In genomic region chr3:22582291-22582690, GRCh38 we compare ENCODE assay signal across 17 cellular contexts.
DNase-seq lines count a peak whose midpoint lies in the region; ATAC-seq and TF ChIP-seq lines count a peak whose summit lies in the region.
"Had no signal": no experiment of that assay in that cellular context is flagged by ENCODE, and none has a peak within 500 bp of the region (broad histone marks: within the 10 kb centered on the region; RNA-seq: fewer than 3 reads in every experiment).

No MANE protein-coding gene starts in this region.

- no peaks in the 10 kb centered on the region for H3K4me1 Mint-ChIP-seq in T-cell
- H3K4me1 Mint-ChIP-seq in chondrocyte (ENCODE audit: low read depth), result no peaks in the 10 kb centered on the region
- H3K4me1 Mint-ChIP-seq: CD4-positive, alpha-beta memory T cell had no signal

- H3K4me2 ChIP-seq in mammary epithelial cell (ENCODE audit: insufficient read depth, low read depth, low read length) (no peak overlapping the region), SK-N-SH (no peak overlapping the region)

- H3K27ac ChIP-seq in mammary epithelial cell (ENCODE audit: insufficient read depth, low read depth, low read length) (no peak overlapping the region), breast epithelium (no peak overlapping the region), SK-N-SH (ENCODE audit: low read depth in 2 of 2, low read length in 1 of 2) (no peak overlapping the region)

- no peaks in the 10 kb centered on the region for H3K79me2 ChIP-seq in mammary epithelial cell (ENCODE audit: insufficient read depth, low read length)
- H3K79me2 ChIP-seq in SK-N-SH (ENCODE audit: insufficient read depth), result no peaks in the 10 kb centered on the region

- H3K9me2 ChIP-seq in SK-N-SH, result no peaks in the 10 kb centered on the region

- DNase-seq in mammary epithelial cell, result peak; percentile 20
- no peak for DNase-seq in breast epithelium (ENCODE audit: low spot score in 2 of 2)
- no peak for DNase-seq in SK-N-SH
- DNase-seq in midbrain (lab: John Stamatoyannopoulos, UW), result peak; percentile 23
- no peak for DNase-seq in T-cell
- no peak for DNase-seq in chondrocyte (ENCODE audit: low spot score)
- DNase-seq in DMS53 treated with DMSO at 0.1 percent for 48 hours (lab: John Stamatoyannopoulos, UW; ENCODE audit: unreplicated experiment), result no peak
- DNase-seq: CD4-positive, alpha-beta memory T cell; GDM1; H7; HFFc6; KG1; NCI-H1417 treated with DMSO at 0.1 percent for 48 hours; NCI-H187 treated with DMSO at 0.1 percent for 48 hours; OCI-M1; SHP77 treated with DMSO at 0.1 percent for 48 hours had no signal

- POLR2A ChIA-PET in SK-N-SH (lab: Yijun Ruan, JAX), result no interaction called here
- POLR2A ChIA-PET in T-cell (lab: Charles Lee), result no interaction called here

- no peak for TF ChIP-seq EP300 in SK-N-SH (IDR thresholded peaks at IDR 0.05; ENCODE audit: borderline replicate concordance in 1 of 2, low read depth in 1 of 2, low read length in 1 of 2)

- no peak overlapping the region for H3K4me3 Mint-ChIP-seq in T-cell
- H3K4me3 Mint-ChIP-seq in chondrocyte (ENCODE audit: unreplicated experiment), result no peak overlapping the region
- H3K4me3 Mint-ChIP-seq: CD4-positive, alpha-beta memory T cell; HFFc6 had no signal

- H3K4me3 ChIP-seq in mammary epithelial cell (replicated peaks in 1 of 3; ENCODE audit: insufficient read depth in 1 of 3, low read depth in 2 of 3, low read length in 3 of 3) (no peak overlapping the region), breast epithelium (no peak overlapping the region), SK-N-SH (ENCODE audit: low read depth in 2 of 2, low read length in 1 of 2) (no peak overlapping the region)

- CTCF ChIA-PET in mammary epithelial cell (lab: Charles Lee; ENCODE audit: low non-redundant PET) (no interaction called here), SK-N-SH (lab: Yijun Ruan, JAX) (no interaction called here), T-cell (lab: Charles Lee) (no interaction called here)

- H3K9me3 ChIP-seq in mammary epithelial cell (replicated peaks; ENCODE audit: insufficient read depth, low read length), result no peaks in the 10 kb centered on the region
- H3K9me3 ChIP-seq in breast epithelium, result no peaks in the 10 kb centered on the region
- H3K9me3 ChIP-seq in SK-N-SH, result no peaks in the 10 kb centered on the region

- H2AFZ ChIP-seq in mammary epithelial cell (ENCODE audit: low read depth, low read length) (no peak overlapping the region), SK-N-SH (ENCODE audit: low read depth) (no peak overlapping the region)

- in situ Hi-C loops in mammary epithelial cell (cut with MboI; ENCODE audit: low sequenced_read_pairs in 2 of 2), result no loop called here

- H3K36me3 ChIP-seq in mammary epithelial cell (ENCODE audit: insufficient read depth, low read length), result no peaks in the 10 kb centered on the region
- no peaks in the 10 kb centered on the region for H3K36me3 ChIP-seq in breast epithelium
- no peaks in the 10 kb centered on the region for H3K36me3 ChIP-seq in SK-N-SH (replicated peaks in 1 of 2; ENCODE audit: control insufficient read depth in 1 of 2, insufficient read depth in 2 of 2, low read length in 1 of 2)

- no peak for ATAC-seq in T-cell (replicated peaks in 1 of 4)
- ATAC-seq: HepG2 had no signal

- no TSS peak for BruUV-seq in mammary epithelial cell (replicated peaks; lab: Mats Ljungman, UMichigan)

- H3K27ac Mint-ChIP-seq in T-cell (no peak overlapping the region), chondrocyte (ENCODE audit: unreplicated experiment) (no peak overlapping the region)
- H3K27ac Mint-ChIP-seq: CD4-positive, alpha-beta memory T cell; HFFc6 had no signal

- H3K9me3 Mint-ChIP-seq in T-cell (peaks cover 2 to 8% (median 7%) of the 10 kb centered on the region in 3 donors), chondrocyte (ENCODE audit: low read depth) (peaks cover 3% of the 10 kb centered on the region)

- H3K4me1 ChIP-seq in mammary epithelial cell (ENCODE audit: insufficient read depth, low read length) (peaks cover 16% of the 10 kb centered on the region), breast epithelium (no peaks in the 10 kb centered on the region), SK-N-SH (ENCODE audit: control insufficient read depth in 1 of 2, insufficient read depth in 2 of 2, low read depth in 1 of 2, low read length in 1 of 2) (peaks cover 0 to 3% of the 10 kb centered on the region in 2 experiments; a peak in 2 of 4 replicates)

- H4K20me1 ChIP-seq in mammary epithelial cell (ENCODE audit: insufficient read depth, low read length) (no peaks in the 10 kb centered on the region), SK-N-SH (ENCODE audit: insufficient read depth) (no peaks in the 10 kb centered on the region)

- TF ChIP-seq POLR2A in breast epithelium (IDR thresholded peaks at IDR 0.05), result no peak

- H3K27me3 ChIP-seq in mammary epithelial cell (ENCODE audit: insufficient read depth, low read length), result no peaks in the 10 kb centered on the region
- H3K27me3 ChIP-seq in breast epithelium, result no peaks in the 10 kb centered on the region
- H3K27me3 ChIP-seq in SK-N-SH (ENCODE audit: insufficient read depth), result no peaks in the 10 kb centered on the region

- intact Hi-C loops in mammary epithelial cell (cut with micrococcal nuclease), result no loop called here
- intact Hi-C loops in breast epithelium (cut with DNase I; ENCODE audit: low total_unique reads), result no loop called here

- TF ChIP-seq RAD21 in SK-N-SH (IDR thresholded peaks at IDR 0.05; ENCODE audit: low read length), result no peak

- H3F3A ChIP-seq in SK-N-SH (replicated peaks; ENCODE audit: insufficient read depth), result no peaks in the 10 kb centered on the region

- H3K36me3 Mint-ChIP-seq in T-cell (no peaks in the 10 kb centered on the region), chondrocyte (ENCODE audit: low read depth) (no peaks in the 10 kb centered on the region)
- H3K36me3 Mint-ChIP-seq: CD4-positive, alpha-beta memory T cell had no signal

- H3K27me3 Mint-ChIP-seq in T-cell (no peaks in the 10 kb centered on the region), chondrocyte (ENCODE audit: low read depth) (no peaks in the 10 kb centered on the region)
- H3K27me3 Mint-ChIP-seq: CD4-positive, alpha-beta memory T cell had no signal

- no peak for TF ChIP-seq CTCF in mammary epithelial cell (conservative IDR thresholded peaks at IDR 0.05 in 1 of 2, IDR thresholded peaks at IDR 0.05 in 1 of 2; ENCODE audit: extremely low read depth in 1 of 2, insufficient read depth in 1 of 2, low read depth in 1 of 2, low read length in 2 of 2)
- TF ChIP-seq CTCF in breast epithelium (IDR thresholded peaks at IDR 0.05), result no peak
- TF ChIP-seq CTCF in SK-N-SH (IDR thresholded peaks at IDR 0.05), result no peak
- TF ChIP-seq CTCF in chondrocyte (IDR thresholded peaks at IDR 0.05), result no peak

- dilution Hi-C loops in mammary epithelial cell (cut with HindIII; ENCODE audit: low sequenced_read_pairs), result no loop called here

- 8% methylated on average over 1 of the region's 1 CpG for WGBS in mammary epithelial cell (ENCODE audit: low coverage, missing lambda C conversion rate)
- WGBS in SK-N-SH (ENCODE audit: low lambda C conversion rate), result 11% methylated on average over 1 of the region's 1 CpG

- no peak overlapping the region for H3K9ac ChIP-seq in mammary epithelial cell (ENCODE audit: insufficient read depth, low read length)
- no peak overlapping the region for H3K9ac ChIP-seq in SK-N-SH

TF ChIP-seq in SK-N-SH, 30 proteins besides CTCF, POLR2A, EP300 and RAD21:
- peak; percentile 39; the same call in 1 of the 2 replicates for TF ChIP-seq TCF12 (IDR thresholded peaks at IDR 0.05)
- TF ChIP-seq, protein P1, sequence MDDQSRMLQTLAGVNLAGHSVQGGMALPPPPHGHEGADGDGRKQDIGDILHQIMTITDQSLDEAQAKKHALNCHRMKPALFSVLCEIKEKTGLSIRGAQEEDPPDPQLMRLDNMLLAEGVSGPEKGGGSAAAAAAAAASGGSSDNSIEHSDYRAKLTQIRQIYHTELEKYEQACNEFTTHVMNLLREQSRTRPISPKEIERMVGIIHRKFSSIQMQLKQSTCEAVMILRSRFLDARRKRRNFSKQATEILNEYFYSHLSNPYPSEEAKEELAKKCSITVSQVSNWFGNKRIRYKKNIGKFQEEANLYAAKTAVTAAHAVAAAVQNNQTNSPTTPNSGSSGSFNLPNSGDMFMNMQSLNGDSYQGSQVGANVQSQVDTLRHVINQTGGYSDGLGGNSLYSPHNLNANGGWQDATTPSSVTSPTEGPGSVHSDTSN (IDR thresholded peaks at IDR 0.05), result peak; percentile 46
- TF ChIP-seq GABPA (IDR thresholded peaks at IDR 0.05; ENCODE audit: low read depth), result no peak
- TF ChIP-seq NFIC (IDR thresholded peaks at IDR 0.05; ENCODE audit: borderline replicate concordance), result no peak

Comparison
In these comparisons a context has a peak if more than half of its experiments do, and no peak if none do; other contexts are left out.
1. DNase-seq: peak in mammary epithelial cell (single experiment) and midbrain (single experiment); none in breast epithelium (0 of 2), SK-N-SH (single experiment), T-cell (0 of 34), chondrocyte (single experiment) and DMS53 treated with DMSO at 0.1 percent for 48 hours (single experiment).